8 cellular contexts compared by ENCODE assay signal in genomic region chr5:176675676-176676360, GRCh38. TPM values are rescaled to one million over a fixed set of nuclear protein-coding genes. Genes with fewer than 3 reads are reported as not detected.
DNase-seq lines count a peak whose midpoint lies in the region; TF ChIP-seq lines count a peak whose summit lies in the region.
"Had no signal": no experiment of that assay in that cellular context is flagged by ENCODE, and none has a peak within 500 bp of the region (broad histone marks: within the 10 kb centered on the region; RNA-seq: fewer than 3 reads in every experiment).

No MANE protein-coding gene starts in this region.

- peaks cover 11% of the 10 kb centered on the region for H3K4me1 Mint-ChIP-seq in osteocyte (ENCODE audit: unreplicated experiment)
- no peaks in the 10 kb centered on the region for H3K4me1 Mint-ChIP-seq in activated CD4-positive, alpha-beta memory T cell treated with anti-CD3 and anti-CD28 coated beads, Interleukin-2, amount 10 ng/mL, durations not matched to agents 7 days and 5 days

- peak; percentile 9 for TF ChIP-seq CTCF in GM06990 (IDR thresholded peaks at IDR 0.05; ENCODE audit: insufficient read depth, low read length, poor library complexity, severe bottlenecking)
- peak; percentile 27 for TF ChIP-seq CTCF in MM.1S (IDR thresholded peaks at IDR 0.05; ENCODE audit: low read length)
- TF ChIP-seq CTCF in choroid plexus epithelial cell (conservative IDR thresholded peaks at IDR 0.05; ENCODE audit: low read depth, low read length), result peak; percentile 75
- peak; percentile 47 for TF ChIP-seq CTCF in osteocyte (IDR thresholded peaks at IDR 0.05)

- H3K4me2 ChIP-seq in MM.1S (ENCODE audit: low read depth, low read length), result no peak overlapping the region

- H4K20me1 ChIP-seq in MM.1S (ENCODE audit: insufficient read depth, low read length), result no peaks in the 10 kb centered on the region

- no peaks in the 10 kb centered on the region for H3K9me2 ChIP-seq in MM.1S (replicated peaks; ENCODE audit: insufficient read depth, low read length)

- POLR2A ChIA-PET in activated CD4-positive, alpha-beta memory T cell treated with anti-CD3 and anti-CD28 coated beads, Interleukin-2, amount 10 ng/mL, durations not matched to agents 7 days and 5 days (lab: Charles Lee), result no interaction called here

- H3K27ac ChIP-seq in MM.1S (ENCODE audit: low read length), result no peak overlapping the region

- no peak overlapping the region for H2AFZ ChIP-seq in MM.1S (ENCODE audit: low read length)

- H3K9me3 Mint-ChIP-seq in osteocyte (ENCODE audit: unreplicated experiment), result no peaks in the 10 kb centered on the region
- no peaks in the 10 kb centered on the region for H3K9me3 Mint-ChIP-seq in activated CD4-positive, alpha-beta memory T cell treated with anti-CD3 and anti-CD28 coated beads, Interleukin-2, amount 10 ng/mL, durations not matched to agents 7 days and 5 days
- H3K9me3 Mint-ChIP-seq: activated T-cell treated with anti-CD3 and anti-CD28 coated beads, Interleukin-2, amount 50 U/mL, for 4 hours had no signal

- no peak overlapping the region for H3K4me3 Mint-ChIP-seq in osteocyte (ENCODE audit: unreplicated experiment)
- H3K4me3 Mint-ChIP-seq in activated CD4-positive, alpha-beta memory T cell treated with anti-CD3 and anti-CD28 coated beads, Interleukin-2, amount 10 ng/mL, durations not matched to agents 7 days and 5 days, result no peak overlapping the region
- H3K4me3 Mint-ChIP-seq: activated T-cell treated with anti-CD3 and anti-CD28 coated beads, Interleukin-2, amount 50 U/mL, for 4 hours had no signal

- no peak overlapping the region for H3K9ac ChIP-seq in MM.1S (ENCODE audit: low read length)

- CTCF ChIA-PET in activated CD4-positive, alpha-beta memory T cell treated with anti-CD3 and anti-CD28 coated beads, Interleukin-2, amount 10 ng/mL, durations not matched to agents 7 days and 5 days (lab: Charles Lee), result interaction anchor here (2.9 kb wide), 1 partner anchor 15 kb away, joined by 10 read pairs; no protein-coding TSS in a partner anchor

- DNase-seq in GM06990 (ENCODE audit: extremely low read depth, insufficient read length), result no peak
- DNase-seq in MM.1S, result no peak
- peak; percentile 54 for DNase-seq in choroid plexus epithelial cell (ENCODE audit: low read depth)
- DNase-seq in osteocyte (ENCODE audit: extremely low spot score, unreplicated experiment), result no peak
- DNase-seq in activated CD4-positive, alpha-beta memory T cell treated with anti-CD3 and anti-CD28 coated beads, Interleukin-2, amount 10 ng/mL, durations not matched to agents 7 days and 5 days, result no peak
- DNase-seq in OCI-M1 (lab: John Stamatoyannopoulos, UW), result no peak
- DNase-seq in COR-L47 (lab: John Stamatoyannopoulos, UW), result no peak
- DNase-seq: activated T-cell treated with anti-CD3 and anti-CD28 coated beads, Interleukin-2, amount 50 U/mL, for 4 hours had no signal

- H3F3A ChIP-seq in MM.1S (ENCODE audit: insufficient read depth, low read length), result no peaks in the 10 kb centered on the region

- H3K4me3 ChIP-seq in GM06990 (replicated peaks; ENCODE audit: low read depth, low read length), result no peak overlapping the region
- no peak overlapping the region for H3K4me3 ChIP-seq in MM.1S (ENCODE audit: low read length)
- no peak overlapping the region for H3K4me3 ChIP-seq in choroid plexus epithelial cell (ENCODE audit: low read depth, low read length)

- H3K4me1 ChIP-seq in MM.1S (ENCODE audit: low read length), result 0 out of 2 replicates have a peak, but pooled peaks cover 3% of the 10 kb centered on the region

- H3K36me3 ChIP-seq in GM06990 (ENCODE audit: control insufficient read depth, insufficient read depth, low read length) (no peaks in the 10 kb centered on the region), MM.1S (replicated peaks; ENCODE audit: insufficient read depth, low read length) (no peaks in the 10 kb centered on the region)

- no peaks in the 10 kb centered on the region for H3K79me2 ChIP-seq in MM.1S (ENCODE audit: low read length)

- H3K9me3 ChIP-seq in MM.1S (replicated peaks; ENCODE audit: insufficient read depth, low read length), result no peaks in the 10 kb centered on the region

- peaks cover 26% of the 10 kb centered on the region for H3K27me3 Mint-ChIP-seq in osteocyte (ENCODE audit: unreplicated experiment)
- peaks cover 31% of the 10 kb centered on the region for H3K27me3 Mint-ChIP-seq in activated CD4-positive, alpha-beta memory T cell treated with anti-CD3 and anti-CD28 coated beads, Interleukin-2, amount 10 ng/mL, durations not matched to agents 7 days and 5 days

- no peak overlapping the region for H3K27ac Mint-ChIP-seq in osteocyte (ENCODE audit: unreplicated experiment)
- no peak overlapping the region for H3K27ac Mint-ChIP-seq in activated CD4-positive, alpha-beta memory T cell treated with anti-CD3 and anti-CD28 coated beads, Interleukin-2, amount 10 ng/mL, durations not matched to agents 7 days and 5 days

- H3K27me3 ChIP-seq in GM06990 (replicated peaks; ENCODE audit: control insufficient read depth, insufficient read depth, low read length) (no peaks in the 10 kb centered on the region; the same call in 1 of the 2 replicates), MM.1S (replicated peaks; ENCODE audit: insufficient read depth, low read length) (peaks cover 33% of the 10 kb centered on the region)

- H3K36me3 Mint-ChIP-seq in osteocyte (ENCODE audit: unreplicated experiment), result no peaks in the 10 kb centered on the region
- no peaks in the 10 kb centered on the region for H3K36me3 Mint-ChIP-seq in activated CD4-positive, alpha-beta memory T cell treated with anti-CD3 and anti-CD28 coated beads, Interleukin-2, amount 10 ng/mL, durations not matched to agents 7 days and 5 days (ENCODE audit: low read depth)

RNA-seq across cellular contexts. Expression of gene TSPAN17, which starts 28.5 kb away (rescaled TPM):
- total RNA-seq in osteocyte, result 41.8 and 45.5 TPM in 2 replicates
- total RNA-seq in activated CD4-positive, alpha-beta memory T cell treated with anti-CD3 and anti-CD28 coated beads, Interleukin-2, amount 10 ng/mL, durations not matched to agents 7 days and 5 days, result 10 to 100 TPM; 33.3 to 33.4 TPM

RNA-seq across cellular contexts. Expression of gene EIF4E1B, which starts 45.3 kb away (rescaled TPM):
- total RNA-seq in osteocyte, result not detected in 2 replicates
- total RNA-seq in activated CD4-positive, alpha-beta memory T cell treated with anti-CD3 and anti-CD28 coated beads, Interleukin-2, amount 10 ng/mL, durations not matched to agents 7 days and 5 days, result not detected
- total RNA-seq: activated T-cell treated with anti-CD3 and anti-CD28 coated beads, Interleukin-2, amount 50 U/mL, for 4 hours had no signal

RNA-seq across cellular contexts. Expression of gene SNCB, which starts 45.5 kb away (rescaled TPM):
- not detected in 2 replicates for total RNA-seq in osteocyte
- not detected for total RNA-seq in activated CD4-positive, alpha-beta memory T cell treated with anti-CD3 and anti-CD28 coated beads, Interleukin-2, amount 10 ng/mL, durations not matched to agents 7 days and 5 days
- total RNA-seq: activated T-cell treated with anti-CD3 and anti-CD28 coated beads, Interleukin-2, amount 50 U/mL, for 4 hours had no signal

Comparison
In these comparisons a context has a peak if more than half of its experiments do, and no peak if none do; other contexts are left out.
1. CTCF ChIP-seq: peak in every context shown above with its lines; median percentile 75 in choroid plexus epithelial cell; 47 in osteocyte; 27 in MM.1S; 9 in GM06990.